Comparison of ENCODE assay signal across 18 cellular contexts in the genomic region with DNA sequence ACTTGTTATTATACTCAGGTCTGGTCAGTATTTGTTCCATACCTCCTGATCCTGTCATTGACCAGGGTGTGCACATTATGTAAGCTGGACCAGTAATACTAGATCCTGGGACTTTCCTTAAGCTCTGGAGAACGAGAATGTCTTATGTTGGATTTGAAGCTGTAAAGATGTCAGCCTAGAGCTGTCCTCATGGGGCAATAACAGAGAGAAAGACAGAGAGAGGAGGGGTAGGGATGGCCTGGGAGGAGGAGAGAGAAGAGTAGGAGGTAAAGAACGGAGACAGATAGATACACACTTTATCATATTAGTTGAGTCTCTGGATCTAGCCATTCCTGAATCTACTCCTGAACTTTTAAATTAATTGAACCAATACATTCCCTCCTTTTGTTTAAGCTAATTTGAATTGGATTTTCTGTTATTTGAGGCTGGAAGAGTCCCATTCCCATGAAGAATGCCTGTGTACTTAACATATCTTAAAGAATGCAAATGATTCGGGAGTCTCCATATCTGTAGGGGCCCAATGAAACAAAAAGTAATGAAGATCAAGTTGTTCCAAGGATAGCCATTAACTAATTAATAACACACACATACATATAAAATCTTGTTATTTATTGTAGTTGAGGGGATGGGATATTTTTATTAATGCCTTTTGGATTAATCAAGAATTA.
"Had no signal": no experiment of that assay in that cellular context is flagged by ENCODE, and none has a peak within 500 bp of the region (broad histone marks: within the 10 kb centered on the region; RNA-seq: fewer than 3 reads in every experiment).

No MANE protein-coding gene starts in this region.

- FAIRE-seq: urothelium cell line had no signal

- H3K4me3 Mint-ChIP-seq: activated CD4-positive, alpha-beta memory T cell treated with anti-CD3 and anti-CD28 coated beads, Interleukin-2, amount 10 ng/mL, durations not matched to agents 7 days and 5 days; activated naive CD4-positive, alpha-beta T cell treated with anti-CD3 and anti-CD28 coated beads, Interleukin-2, amount 50 U/mL, for 24 hours; activated T-cell treated with anti-CD3 and anti-CD28 coated beads, Interleukin-2, amount 50 U/mL, for 24 hours; effector memory CD8-positive, alpha-beta T cell; mesothelial cell of epicardium; nephron progenitor cell; stimulated activated naive CD8-positive, alpha-beta T cell treated with anti-CD3 and anti-CD28 coated beads, Interleukin-15, Interleukin-2, amounts not matched to agents 100 ng/mL and 50 ng/mL, for 24 hours; T-cell had no signal

- H3K9me3 Mint-ChIP-seq: activated CD4-positive, alpha-beta memory T cell treated with anti-CD3 and anti-CD28 coated beads, Interleukin-2, amount 10 ng/mL, durations not matched to agents 7 days and 5 days; activated naive CD4-positive, alpha-beta T cell treated with anti-CD3 and anti-CD28 coated beads, Interleukin-2, amount 50 U/mL, for 24 hours; activated T-cell treated with anti-CD3 and anti-CD28 coated beads, Interleukin-2, amount 50 U/mL, for 24 hours; effector memory CD8-positive, alpha-beta T cell; mesothelial cell of epicardium; nephron progenitor cell; stimulated activated naive CD8-positive, alpha-beta T cell treated with anti-CD3 and anti-CD28 coated beads, Interleukin-15, Interleukin-2, amounts not matched to agents 100 ng/mL and 50 ng/mL, for 24 hours; T-cell had no signal

- ATAC-seq: effector memory CD8-positive, alpha-beta T cell; lower lobe of right lung; T-cell had no signal

- H3K36me3 ChIP-seq: adrenal gland, lower lobe of right lung, tibial nerve had no signal

- DNase-seq: activated CD4-positive, alpha-beta memory T cell treated with anti-CD3 and anti-CD28 coated beads, Interleukin-2, amount 10 ng/mL, durations not matched to agents 7 days and 5 days; activated CD4-positive, alpha-beta T cell treated with anti-CD3 and anti-CD28 coated beads for 48 hours; activated CD4-positive, CD25-positive, alpha-beta regulatory T cell; activated T-cell treated with anti-CD3 and anti-CD28 coated beads, Interleukin-2, amount 50 U/mL, for 24 hours; adrenal gland; effector memory CD8-positive, alpha-beta T cell; foreskin fibroblast; lower lobe of right lung; nephron progenitor cell; occipital lobe; posterior cingulate gyrus; SK-N-SH; T-cell had no signal

- H3K27me3 ChIP-seq: adrenal gland, tibial nerve had no signal

- H3K27ac ChIP-seq: adrenal gland, lower lobe of right lung, tibial nerve had no signal

- H3K4me1 Mint-ChIP-seq: activated CD4-positive, alpha-beta memory T cell treated with anti-CD3 and anti-CD28 coated beads, Interleukin-2, amount 10 ng/mL, durations not matched to agents 7 days and 5 days; activated naive CD4-positive, alpha-beta T cell treated with anti-CD3 and anti-CD28 coated beads, Interleukin-2, amount 50 U/mL, for 24 hours had no signal

- H3K36me3 Mint-ChIP-seq: activated naive CD4-positive, alpha-beta T cell treated with anti-CD3 and anti-CD28 coated beads, Interleukin-2, amount 50 U/mL, for 24 hours; mesothelial cell of epicardium; T-cell had no signal

- H3K27me3 Mint-ChIP-seq: activated CD4-positive, alpha-beta memory T cell treated with anti-CD3 and anti-CD28 coated beads, Interleukin-2, amount 10 ng/mL, durations not matched to agents 7 days and 5 days; activated T-cell treated with anti-CD3 and anti-CD28 coated beads, Interleukin-2, amount 50 U/mL, for 24 hours; effector memory CD8-positive, alpha-beta T cell; stimulated activated naive CD8-positive, alpha-beta T cell treated with anti-CD3 and anti-CD28 coated beads, Interleukin-15, Interleukin-2, amounts not matched to agents 100 ng/mL and 50 ng/mL, for 24 hours had no signal

- H3K9me3 ChIP-seq: adrenal gland, lower lobe of right lung, SK-N-SH, tibial nerve had no signal

- H3K27ac Mint-ChIP-seq: activated CD4-positive, alpha-beta memory T cell treated with anti-CD3 and anti-CD28 coated beads, Interleukin-2, amount 10 ng/mL, durations not matched to agents 7 days and 5 days; activated naive CD4-positive, alpha-beta T cell treated with anti-CD3 and anti-CD28 coated beads, Interleukin-2, amount 50 U/mL, for 24 hours; activated T-cell treated with anti-CD3 and anti-CD28 coated beads, Interleukin-2, amount 50 U/mL, for 24 hours; mesothelial cell of epicardium; stimulated activated naive CD8-positive, alpha-beta T cell treated with anti-CD3 and anti-CD28 coated beads, Interleukin-15, Interleukin-2, amounts not matched to agents 100 ng/mL and 50 ng/mL, for 24 hours; T-cell had no signal

- H3K4me3 ChIP-seq: adrenal gland, lower lobe of right lung, tibial nerve had no signal
